ENCODE assay signal across 9 cellular contexts in the genomic region with DNA sequence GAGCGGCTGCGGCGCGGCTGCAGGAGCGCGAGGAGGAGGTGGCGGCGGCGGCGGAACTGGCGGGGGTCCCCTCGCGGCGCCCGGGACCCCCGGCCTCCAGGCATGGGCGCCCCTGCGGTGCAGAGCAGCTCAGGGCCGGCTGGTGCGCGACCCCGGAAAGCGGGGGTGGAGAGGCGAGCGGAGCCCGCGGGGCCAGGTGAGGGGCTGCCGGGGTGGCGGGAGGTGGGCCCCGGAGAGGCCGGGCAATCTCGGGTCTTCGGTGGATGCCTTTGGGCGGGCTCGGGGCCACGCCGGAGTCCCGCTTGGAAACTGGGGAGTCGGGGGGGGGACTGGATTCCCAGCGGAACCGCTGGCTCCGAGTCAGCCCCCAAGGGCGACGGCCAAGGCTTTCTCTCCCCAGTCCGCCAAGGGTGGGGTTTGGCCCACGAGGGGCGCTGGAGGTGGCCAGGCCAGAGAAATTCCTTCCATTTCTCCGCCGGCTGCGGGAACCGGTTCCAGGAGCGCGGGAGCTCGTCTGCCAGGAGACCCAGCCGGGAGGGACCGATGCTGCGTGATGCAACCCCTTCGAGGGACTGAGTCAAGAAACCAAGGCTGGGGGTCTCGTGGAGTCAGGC. TPM values are rescaled to one million over a fixed set of nuclear protein-coding genes. Genes with fewer than 3 reads are reported as not detected.
A peak's percentile ranks its signal among the peaks of the same experiment; 100 is the strongest.
DNase-seq lines count a peak whose midpoint lies in the region; ATAC-seq and TF ChIP-seq lines count a peak whose summit lies in the region.
"Had no signal": no experiment of that assay in that cellular context is flagged by ENCODE, and none has a peak within 500 bp of the region (broad histone marks: within the 10 kb centered on the region; RNA-seq: fewer than 3 reads in every experiment).

No MANE protein-coding gene starts in this region.

- H3K27ac Mint-ChIP-seq in activated CD4-positive, alpha-beta T cell treated with anti-CD3 and anti-CD28 coated beads, Interleukin-2, amount 10 ng/mL, durations not matched to agents 7 days and 5 days = no peak overlapping the region
- H3K27ac Mint-ChIP-seq in osteocyte (ENCODE audit: unreplicated experiment) = peak overlapping the region; percentile 85

- ATAC-seq in SK-N-SH treated with all-trans-retinoic acid at 6 μM for 48 hours = 0 out of 3 replicates have a peak, but pooled peaks have one; percentile 6
- ATAC-seq in GM19455 (IDR thresholded peaks at IDR 0.05; ENCODE audit: unreplicated experiment) = no peak

- POLR2A ChIA-PET in activated CD4-positive, alpha-beta T cell treated with anti-CD3 and anti-CD28 coated beads, Interleukin-2, amount 10 ng/mL, durations not matched to agents 7 days and 5 days (lab: Charles Lee) = no interaction called here

- peaks cover 29% of the 10 kb centered on the region for H3K27me3 Mint-ChIP-seq in activated CD4-positive, alpha-beta T cell treated with anti-CD3 and anti-CD28 coated beads, Interleukin-2, amount 10 ng/mL, durations not matched to agents 7 days and 5 days
- no peaks in the 10 kb centered on the region for H3K27me3 Mint-ChIP-seq in osteocyte (ENCODE audit: unreplicated experiment)

- H3K4me1 Mint-ChIP-seq in activated CD4-positive, alpha-beta T cell treated with anti-CD3 and anti-CD28 coated beads, Interleukin-2, amount 10 ng/mL, durations not matched to agents 7 days and 5 days = peaks cover 46% of the 10 kb centered on the region
- peaks cover 30% of the 10 kb centered on the region for H3K4me1 Mint-ChIP-seq in osteocyte (ENCODE audit: unreplicated experiment)

- H3K4me3 Mint-ChIP-seq in activated CD4-positive, alpha-beta T cell treated with anti-CD3 and anti-CD28 coated beads, Interleukin-2, amount 10 ng/mL, durations not matched to agents 7 days and 5 days = peak overlapping the region; percentile 34
- H3K4me3 Mint-ChIP-seq in osteocyte (ENCODE audit: unreplicated experiment) = peak overlapping the region; percentile 81

- H3K36me3 Mint-ChIP-seq in activated CD4-positive, alpha-beta T cell treated with anti-CD3 and anti-CD28 coated beads, Interleukin-2, amount 10 ng/mL, durations not matched to agents 7 days and 5 days (ENCODE audit: low read depth) = no peaks in the 10 kb centered on the region
- no peaks in the 10 kb centered on the region for H3K36me3 Mint-ChIP-seq in osteocyte (ENCODE audit: unreplicated experiment)

- no peaks in the 10 kb centered on the region for H3K9me3 Mint-ChIP-seq in activated CD4-positive, alpha-beta T cell treated with anti-CD3 and anti-CD28 coated beads, Interleukin-2, amount 10 ng/mL, durations not matched to agents 7 days and 5 days
- H3K9me3 Mint-ChIP-seq in osteocyte (ENCODE audit: unreplicated experiment) = no peaks in the 10 kb centered on the region

- CTCF ChIA-PET in activated CD4-positive, alpha-beta T cell treated with anti-CD3 and anti-CD28 coated beads, Interleukin-2, amount 10 ng/mL, durations not matched to agents 7 days and 5 days (lab: Charles Lee) = interaction anchor here (1.5 to 15.8 kb wide), 4 partner anchors 12 to 32 kb away, joined by 3 to 225 read pairs (median 8); partner anchors contain the start of gene ATG101

- TF ChIP-seq CTCF in osteocyte (IDR thresholded peaks at IDR 0.05) = no peak

- DNase-seq in activated CD4-positive, alpha-beta T cell treated with anti-CD3 and anti-CD28 coated beads, Interleukin-2, amount 10 ng/mL, durations not matched to agents 7 days and 5 days = no peak
- DNase-seq in activated CD4-positive, alpha-beta T cell treated with anti-CD3 and anti-CD28 coated beads, Interleukin-2, amount 50 U/mL, for 48 hours = no peak
- DNase-seq in fibroblast of peridontal ligament (ENCODE audit: extremely low read depth) (peak; percentile 56), osteocyte (ENCODE audit: extremely low spot score, unreplicated experiment) (no peak), RKO (ENCODE audit: low spot score) (no peak), NCI-H1092 (lab: John Stamatoyannopoulos, UW) (no peak)

TF ChIP-seq in SK-N-SH treated with all-trans-retinoic acid at 6 μM for 48 hours, 23 proteins besides CTCF, POLR2A, EP300 and RAD21:
- TF ChIP-seq, protein P1, sequence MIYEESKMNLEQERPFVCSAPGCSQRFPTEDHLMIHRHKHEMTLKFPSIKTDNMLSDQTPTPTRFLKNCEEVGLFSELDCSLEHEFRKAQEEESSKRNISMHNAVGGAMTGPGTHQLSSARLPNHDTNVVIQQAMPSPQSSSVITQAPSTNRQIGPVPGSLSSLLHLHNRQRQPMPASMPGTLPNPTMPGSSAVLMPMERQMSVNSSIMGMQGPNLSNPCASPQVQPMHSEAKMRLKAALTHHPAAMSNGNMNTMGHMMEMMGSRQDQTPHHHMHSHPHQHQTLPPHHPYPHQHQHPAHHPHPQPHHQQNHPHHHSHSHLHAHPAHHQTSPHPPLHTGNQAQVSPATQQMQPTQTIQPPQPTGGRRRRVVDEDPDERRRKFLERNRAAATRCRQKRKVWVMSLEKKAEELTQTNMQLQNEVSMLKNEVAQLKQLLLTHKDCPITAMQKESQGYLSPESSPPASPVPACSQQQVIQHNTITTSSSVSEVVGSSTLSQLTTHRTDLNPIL (CRISPR knock-in tag; IDR thresholded peaks at IDR 0.05; ENCODE audit: low read depth) = 0 out of 2 replicates have a peak, but pooled peaks have one; percentile 26
- no peak for TF ChIP-seq TOX (CRISPR knock-in tag; IDR thresholded peaks at IDR 0.05; ENCODE audit: borderline replicate concordance)
- TF ChIP-seq ESRRG (CRISPR knock-in tag; IDR thresholded peaks at IDR 0.05) = peak; percentile 33; the same call in 1 of the 2 replicates
- peak; percentile 50; the same call in 1 of the 2 replicates for TF ChIP-seq PATZ1 (CRISPR knock-in tag; IDR thresholded peaks at IDR 0.05; ENCODE audit: borderline replicate concordance)
- TF ChIP-seq ZNF8 (CRISPR knock-in tag; IDR thresholded peaks at IDR 0.05) = no peak
- TF ChIP-seq RARB (CRISPR knock-in tag; IDR thresholded peaks at IDR 0.05) = no peak
- peak; percentile 32; the same call in 1 of the 2 replicates for TF ChIP-seq ZFP3 (CRISPR knock-in tag; IDR thresholded peaks at IDR 0.05)
- no peak for TF ChIP-seq ZC3H10 (CRISPR knock-in tag; IDR thresholded peaks at IDR 0.05)
TF ChIP-seq in SK-N-SH treated with all-trans-retinoic acid at 6 μM for 48 hours: peak in this region for 4.

RNA-seq across cellular contexts. Expression of gene NR4A1, which starts 13.9 kb away (rescaled TPM):
- total RNA-seq in activated CD4-positive, alpha-beta T cell treated with anti-CD3 and anti-CD28 coated beads, Interleukin-2, amount 10 ng/mL, durations not matched to agents 7 days and 5 days = 1 to 10 TPM; 2.1 to 2.7 TPM
- 6.7 and 13.0 TPM in 2 replicates for total RNA-seq in osteocyte

RNA-seq across cellular contexts. Expression of gene TAMALIN, which starts 30.6 kb away (rescaled TPM):
- total RNA-seq in activated CD4-positive, alpha-beta T cell treated with anti-CD3 and anti-CD28 coated beads, Interleukin-2, amount 10 ng/mL, durations not matched to agents 7 days and 5 days = 1 to 10 TPM; 5.7 to 6.9 TPM
- 22.5 and 25.5 TPM in 2 replicates for total RNA-seq in osteocyte

RNA-seq across cellular contexts. Expression of gene ATG101, which starts 32.4 kb away (rescaled TPM):
- 10 to 100 TPM; 28.3 to 30.4 TPM for total RNA-seq in activated CD4-positive, alpha-beta T cell treated with anti-CD3 and anti-CD28 coated beads, Interleukin-2, amount 10 ng/mL, durations not matched to agents 7 days and 5 days
- 41.7 and 46.1 TPM in 2 replicates for total RNA-seq in osteocyte

RNA-seq across cellular contexts. Expression of gene SMIM41, which starts 42.1 kb away (rescaled TPM):
- not detected for total RNA-seq in activated CD4-positive, alpha-beta T cell treated with anti-CD3 and anti-CD28 coated beads, Interleukin-2, amount 10 ng/mL, durations not matched to agents 7 days and 5 days
- total RNA-seq in osteocyte = not detected in 2 replicates
- total RNA-seq: glomerular endothelial cell had no signal
